Comparison of ENCODE assay signal across 1 cellular context in genomic region chr21:33552999-33553598, GRCh38.
A peak's percentile ranks its signal among the peaks of the same experiment; 100 is the strongest.
TF ChIP-seq lines count a peak whose summit lies in the region.

No MANE protein-coding gene starts in this region.

TF ChIP-seq in HepG2, 621 proteins besides CTCF, POLR2A, EP300 and RAD21:
- TF ChIP-seq DNMT1 (CRISPR knock-in tag; IDR thresholded peaks at IDR 0.05) = no peak
- TF ChIP-seq ZNF839 (CRISPR knock-in tag; IDR thresholded peaks at IDR 0.05; ENCODE audit: borderline replicate concordance) = no peak
- TF ChIP-seq CHD4 (IDR thresholded peaks at IDR 0.05; ENCODE audit: borderline replicate concordance, low read length) = no peak
- TF ChIP-seq PITX1 (CRISPR knock-in tag; IDR thresholded peaks at IDR 0.05) = no peak
- TF ChIP-seq MED1 (CRISPR knock-in tag; IDR thresholded peaks at IDR 0.05) = no peak
- 0 out of 2 replicates have a peak, but pooled peaks have one; percentile 13 for TF ChIP-seq POLR2AphosphoS5 (IDR thresholded peaks at IDR 0.05; ENCODE audit: low read depth, low read length)
- TF ChIP-seq ZNF296 (CRISPR knock-in tag; conservative IDR thresholded peaks at IDR 0.05) = no peak
- no peak for TF ChIP-seq ZNF282 (IDR thresholded peaks at IDR 0.05; ENCODE audit: partially characterized antibody)
- no peak for TF ChIP-seq ASH2L (IDR thresholded peaks at IDR 0.05; ENCODE audit: insufficient read length, low read depth, low read length)
- no peak for TF ChIP-seq POLR2AphosphoS2 (IDR thresholded peaks at IDR 0.05; ENCODE audit: low read depth, low read length)
- no peak for TF ChIP-seq ZNF709 (CRISPR knock-in tag; IDR thresholded peaks at IDR 0.05)
- no peak for TF ChIP-seq MTF1 (CRISPR knock-in tag; IDR thresholded peaks at IDR 0.05)
- TF ChIP-seq ZFP36L2 (CRISPR knock-in tag; IDR thresholded peaks at IDR 0.05) = no peak
- TF ChIP-seq ATAD3A (CRISPR knock-in tag; IDR thresholded peaks at IDR 0.05) = no peak
- no peak for TF ChIP-seq ZBTB43 (CRISPR knock-in tag; conservative IDR thresholded peaks at IDR 0.05)
- no peak for TF ChIP-seq AKAP8 (CRISPR knock-in tag; IDR thresholded peaks at IDR 0.05)
- TF ChIP-seq ZSCAN5A (CRISPR knock-in tag; IDR thresholded peaks at IDR 0.05; ENCODE audit: borderline replicate concordance) = no peak
- peak; percentile 80 for TF ChIP-seq ZC3H13 (CRISPR knock-in tag; IDR thresholded peaks at IDR 0.05)
- TF ChIP-seq IKZF5 (CRISPR knock-in tag; IDR thresholded peaks at IDR 0.05) = peak; percentile 15; the same call in 1 of the 2 replicates
- no peak for TF ChIP-seq HOXA5 (CRISPR knock-in tag; IDR thresholded peaks at IDR 0.05)
- TF ChIP-seq ZNF557 (CRISPR knock-in tag; IDR thresholded peaks at IDR 0.05) = no peak
- TF ChIP-seq CAMTA2 (CRISPR knock-in tag; IDR thresholded peaks at IDR 0.05; ENCODE audit: borderline replicate concordance) = no peak
- TF ChIP-seq FOXK1 (CRISPR knock-in tag; IDR thresholded peaks at IDR 0.05; ENCODE audit: borderline replicate concordance, low read depth) = no peak
- no peak for TF ChIP-seq ZNF704 (CRISPR knock-in tag; IDR thresholded peaks at IDR 0.05; ENCODE audit: borderline replicate concordance)
- no peak for TF ChIP-seq ZNF350 (CRISPR knock-in tag; IDR thresholded peaks at IDR 0.05; ENCODE audit: borderline replicate concordance, low read depth)
TF ChIP-seq in HepG2: peak in this region for 3.
